ENCODE assay signal across 1 cellular context in genomic region chr16:62058412-62058811, GRCh38.
TF ChIP-seq lines count a peak whose summit lies in the region.

No MANE protein-coding gene starts in this region.

TF ChIP-seq in GM23338, 12 proteins besides CTCF, POLR2A, EP300 and RAD21 (continued from another document):
- TF ChIP-seq EZH2 (IDR thresholded peaks at IDR 0.05; ENCODE audit: low read depth, unreplicated experiment): no peak
- no peak for TF ChIP-seq NANOG (IDR thresholded peaks at IDR 0.05; ENCODE audit: borderline replicate concordance)
- no peak for TF ChIP-seq ZNF331 (CRISPR knock-in tag; IDR thresholded peaks at IDR 0.05; ENCODE audit: low read depth)
